Comparison of ENCODE assay signal across 12 cellular contexts in the genomic region with DNA sequence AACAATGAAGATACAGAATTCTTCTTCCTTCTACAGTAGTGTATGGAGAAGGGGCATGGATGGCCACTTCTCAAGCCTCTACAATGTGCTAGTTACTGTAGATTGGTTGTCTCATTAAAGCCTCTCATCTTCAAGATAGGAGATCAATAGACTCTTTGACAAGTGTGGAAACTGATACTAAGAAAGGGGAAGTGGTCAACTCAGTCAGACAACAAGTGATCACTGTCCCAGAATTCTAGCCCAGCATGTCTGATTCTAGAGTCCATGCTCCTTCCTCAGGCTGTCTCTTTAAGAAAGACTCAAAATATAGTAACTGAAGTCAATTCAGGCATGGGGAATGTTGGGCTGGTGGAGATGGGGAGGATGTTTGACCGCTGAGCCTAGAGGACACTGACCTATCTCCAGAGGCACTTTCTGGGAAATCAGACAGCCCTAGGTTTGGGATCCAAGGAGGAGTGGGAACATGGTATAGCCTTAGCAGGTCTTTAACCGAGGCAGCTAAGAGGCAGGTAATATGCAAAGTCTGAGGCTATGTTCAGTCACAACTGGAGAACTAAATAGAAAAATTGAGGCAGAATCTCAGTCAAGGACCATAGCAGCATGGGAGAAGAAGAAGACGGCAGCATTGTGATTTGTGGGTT. TPM values are rescaled to one million over a fixed set of nuclear protein-coding genes. Genes with fewer than 3 reads are reported as not detected.
DNase-seq lines count a peak whose midpoint lies in the region; ATAC-seq, FAIRE-seq and TF ChIP-seq lines count a peak whose summit lies in the region.
"Had no signal": no experiment of that assay in that cellular context is flagged by ENCODE, and none has a peak within 500 bp of the region (broad histone marks: within the 10 kb centered on the region; RNA-seq: fewer than 3 reads in every experiment).

No MANE protein-coding gene starts in this region.

- no peaks in the 10 kb centered on the region for H3K79me2 ChIP-seq in HepG2 (ENCODE audit: insufficient read depth, low read length)
- H3K79me2 ChIP-seq in osteoblast (ENCODE audit: insufficient read depth, low read length) = no peaks in the 10 kb centered on the region

- WGBS in liver = 63% methylated on average over 3 of the region's 3 CpGs
- WGBS in HepG2 (ENCODE audit: low lambda C conversion rate) = 18% methylated on average over 3 of the region's 3 CpGs

- H3K4me2 ChIP-seq in HepG2 (ENCODE audit: low read depth, low read length) (no peak overlapping the region), osteoblast (ENCODE audit: insufficient read depth, low read length) (no peak overlapping the region)

- in situ Hi-C loops in HepG2 (cut with HindIII; ENCODE audit: extremely low pct_ligation_motif_present, low pct_unique_long_range_greater_than_20kb) = no loop called here

- TF ChIP-seq EP300 in HepG2 (IDR thresholded peaks at IDR 0.05; ENCODE audit: low read depth in 2 of 2, low read length in 2 of 2) (no peak), HepG2 (CRISPR knock-in tag; IDR thresholded peaks at IDR 0.05; ENCODE audit: borderline replicate concordance) (no peak)

- H3K27ac ChIP-seq in liver (ENCODE audit: low read depth in 1 of 2, low read length in 2 of 2) (peak overlapping the region; percentile 41 to 66), HepG2 (ENCODE audit: extremely low read length, insufficient read depth, low read length) (no peak overlapping the region), upper lobe of right lung (peak overlapping the region; percentile 60), Peyer's patch (peak overlapping the region in 2 of 4 donors; percentile 11 to 47), osteoblast (ENCODE audit: low read depth, low read length) (no peak overlapping the region)

- no peak for TF ChIP-seq RAD21 in liver (IDR thresholded peaks at IDR 0.05)
- TF ChIP-seq RAD21 in HepG2 (CRISPR knock-in tag; IDR thresholded peaks at IDR 0.05) = no peak

- CTCF ChIA-PET in HepG2 (lab: Yijun Ruan, JAX; ENCODE audit: low intra/inter-chr PET ratio, low total read pairs) = no interaction called here

- no peak overlapping the region for H3K4me3 ChIP-seq in liver (ENCODE audit: low read depth in 1 of 3, low read length in 3 of 3)
- no peak overlapping the region for H3K4me3 ChIP-seq in HepG2 (replicated peaks in 1 of 3; ENCODE audit: insufficient read depth in 1 of 3, low read depth in 2 of 3, low read length in 3 of 3)
- no peak overlapping the region for H3K4me3 ChIP-seq in upper lobe of right lung
- no peak overlapping the region for H3K4me3 ChIP-seq in Peyer's patch
- no peak overlapping the region for H3K4me3 ChIP-seq in osteoblast (ENCODE audit: insufficient read depth, low read length)

- no peak overlapping the region for H2AFZ ChIP-seq in HepG2 (ENCODE audit: low read length)
- H2AFZ ChIP-seq in osteoblast (ENCODE audit: low read length) = no peak overlapping the region

- no TSS peak for BruUV-seq in HepG2 (replicated peaks; lab: Mats Ljungman, UMichigan)

- no peaks in the 10 kb centered on the region for H3K36me3 ChIP-seq in liver (ENCODE audit: control insufficient read depth in 4 of 4, insufficient read depth in 3 of 4, low read depth in 1 of 4, low read length in 3 of 4)
- no peaks in the 10 kb centered on the region for H3K36me3 ChIP-seq in HepG2 (replicated peaks in 1 of 2; ENCODE audit: control insufficient read depth in 1 of 2, insufficient read depth in 2 of 2, low read length in 2 of 2)
- H3K36me3 ChIP-seq in upper lobe of right lung = no peaks in the 10 kb centered on the region
- no peaks in the 10 kb centered on the region for H3K36me3 ChIP-seq in Peyer's patch
- H3K36me3 ChIP-seq in osteoblast (ENCODE audit: insufficient read depth, low read length) = no peaks in the 10 kb centered on the region

- POLR2A ChIA-PET in HepG2 (lab: Yijun Ruan, JAX) = no interaction called here

- FAIRE-seq in HepG2 (lab: Jason Lieb, UNC) = no peak
- FAIRE-seq: astrocyte had no signal

- H3K9me3 ChIP-seq in liver (ENCODE audit: control insufficient read depth in 4 of 4, low read length in 3 of 4) (no peaks in the 10 kb centered on the region), HepG2 (ENCODE audit: low read length) (no peaks in the 10 kb centered on the region), upper lobe of right lung (no peaks in the 10 kb centered on the region), Peyer's patch (no peaks in the 10 kb centered on the region), osteoblast (ENCODE audit: low read depth, low read length) (no peaks in the 10 kb centered on the region)

- H3K27me3 ChIP-seq in liver (ENCODE audit: control insufficient read depth in 4 of 4, insufficient read depth in 4 of 4, low read length in 3 of 4) (no peaks in the 10 kb centered on the region), HepG2 (ENCODE audit: control insufficient read depth in 1 of 2, insufficient read depth in 2 of 2, low read length in 2 of 2) (peaks cover 3 to 17% of the 10 kb centered on the region in 2 experiments; a peak in 4 of 5 replicates), upper lobe of right lung (no peaks in the 10 kb centered on the region), Peyer's patch (no peaks in the 10 kb centered on the region), osteoblast (ENCODE audit: insufficient read depth, low read length) (no peaks in the 10 kb centered on the region)

- no peak for DNase-seq in HepG2 (ENCODE audit: low spot score)
- no peak for DNase-seq in upper lobe of right lung
- no peak for DNase-seq in central memory CD4-positive, alpha-beta T cell
- no peak for DNase-seq in Peyer's patch
- DNase-seq in osteoblast (ENCODE audit: insufficient read length, low spot score, missing footprints) = no peak
- DNase-seq: ACHN, NCI-H1436 treated with DMSO at 0.1 percent for 48 hours had no signal

- intact Hi-C loops in HepG2 (cut with micrococcal nuclease; ENCODE audit: unreplicated experiment) (no loop called here), upper lobe of right lung (cut with DNase I) (no loop called here)

- TF ChIP-seq CTCF in liver (IDR thresholded peaks at IDR 0.05; ENCODE audit: low read depth, low read length, missing input control) (no peak), HepG2 (CRISPR knock-in tag; IDR thresholded peaks at IDR 0.05) (no peak), upper lobe of right lung (IDR thresholded peaks at IDR 0.05) (no peak), Peyer's patch (IDR thresholded peaks at IDR 0.05) (no peak), osteoblast (IDR thresholded peaks at IDR 0.05; ENCODE audit: extremely low read depth, low read depth, low read length) (no peak)

- H3K9ac ChIP-seq in liver (ENCODE audit: low read depth in 1 of 2, low read length in 2 of 2) = no peak overlapping the region
- no peak overlapping the region for H3K9ac ChIP-seq in HepG2 (ENCODE audit: insufficient read depth, low read depth, low read length)

- no peak for ATAC-seq in HepG2
- peak; percentile 75 for ATAC-seq in HG02981 (IDR thresholded peaks at IDR 0.05; ENCODE audit: unreplicated experiment)
- peak; percentile 50 for ATAC-seq in upper lobe of right lung

- H3K4me1 ChIP-seq in liver (ENCODE audit: control insufficient read depth in 4 of 4, insufficient read depth in 4 of 4, low read length in 3 of 4) (no peaks in the 10 kb centered on the region), HepG2 (ENCODE audit: insufficient read depth, low read length) (peaks cover 12% of the 10 kb centered on the region), upper lobe of right lung (peaks cover 17% of the 10 kb centered on the region), Peyer's patch (no peaks in the 10 kb centered on the region), osteoblast (ENCODE audit: insufficient read depth, low read length) (peaks cover 15% of the 10 kb centered on the region)

- TF ChIP-seq POLR2A in HepG2 (IDR thresholded peaks at IDR 0.05; ENCODE audit: insufficient read depth in 1 of 2, low read depth in 2 of 2, low read length in 2 of 2) (no peak), Raji (IDR thresholded peaks at IDR 0.05; ENCODE audit: insufficient read depth, low read depth, low read length) (peak; percentile 56), Peyer's patch (IDR thresholded peaks at IDR 0.05) (no peak)

- H4K20me1 ChIP-seq in HepG2 (ENCODE audit: insufficient read depth, low read length) = no peaks in the 10 kb centered on the region
- H4K20me1 ChIP-seq in osteoblast (ENCODE audit: insufficient read depth, low read length) = no peaks in the 10 kb centered on the region

RNA-seq across cellular contexts. Expression of gene EYA3, which starts 39.3 kb away (rescaled TPM):
- total RNA-seq in liver (10 to 100 TPM in 1 of 2 donors, 1 to 10 TPM in 1; 8.0 to 12.6 TPM), HepG2 (2016; rRNA removed; fragmentation: Illumina TruSeq; extraction: Trizol) (19.7 and 26.3 TPM in 2 replicates), upper lobe of right lung (21.0 TPM), Peyer's patch (10 to 100 TPM; 17.1 to 32.2 (median 23.4) TPM), osteoblast (10.9 and 13.3 TPM in 2 replicates)
- polyA plus RNA-seq in liver (1 to 10 TPM; 3.6 to 4.1 TPM), HepG2 (2011; rRNA removed) (12.2 and 13.9 TPM in 2 replicates)
- total RNA-seq in HepG2 (2016; cell fraction: cytosol; rRNA removed; fragmentation: Illumina TruSeq; extraction: Trizol; ENCODE audit: low read depth) = 9.5 and 9.6 TPM in 2 replicates
- 17.2 and 24.4 TPM in 2 replicates for total RNA-seq in HepG2 (2016; cell fraction: insoluble cytoplasmic fraction; rRNA removed; fragmentation: Illumina TruSeq; extraction: Trizol)
- 7.9 and 8.4 TPM in 2 replicates for total RNA-seq in HepG2 (2016; cell fraction: membrane; rRNA removed; fragmentation: Illumina TruSeq; extraction: Trizol)
- total RNA-seq in HepG2 (2016; cell fraction: nucleus; rRNA removed; fragmentation: Illumina TruSeq; extraction: Trizol) = 15.7 and 18.2 TPM in 2 replicates
- 5.6 and 7.2 TPM in 2 replicates for polyA plus RNA-seq in HepG2 (2011; cell fraction: cytosol; rRNA removed)
- 7.5 and 7.6 TPM in 2 replicates for polyA plus RNA-seq in HepG2 (2011; cell fraction: nucleus; rRNA removed)
- polyA plus RNA-seq in HepG2 (2012) = 7.5 and 7.9 TPM in 2 replicates
- polyA plus RNA-seq in HepG2 (2016; cell fraction: cytosol; fragmentation: Illumina TruSeq; extraction: Trizol; ENCODE audit: low read depth) = 0.67 and 1.0 TPM in 2 replicates
- polyA plus RNA-seq in HepG2 (2016; cell fraction: insoluble cytoplasmic fraction; fragmentation: Illumina TruSeq; extraction: Trizol; ENCODE audit: low read depth) = 11.7 and 12.0 TPM in 2 replicates
- polyA plus RNA-seq in HepG2 (2016; cell fraction: membrane; fragmentation: Illumina TruSeq; extraction: Trizol; ENCODE audit: low read depth) = 1.4 and 1.6 TPM in 2 replicates
- 16.9 and 17.5 TPM in 2 replicates for polyA plus RNA-seq in HepG2 (2016; cell fraction: nucleus; fragmentation: Illumina TruSeq; extraction: Trizol; ENCODE audit: insufficient read depth, low read depth)
- 26.2 and 75.0 TPM in 2 replicates for polyA minus RNA-seq in HepG2 (2011; rRNA and poly(A)+ RNA removed; ENCODE audit: low replicate concordance)
- 11.7 and 13.3 TPM in 2 replicates for polyA minus RNA-seq in HepG2 (2011; cell fraction: cytosol; rRNA and poly(A)+ RNA removed)
- 20.0 and 20.3 TPM in 2 replicates for polyA minus RNA-seq in HepG2 (2011; cell fraction: nucleus; rRNA and poly(A)+ RNA removed)

RNA-seq across cellular contexts. Expression of gene PTAFR, which starts 48.8 kb away (rescaled TPM):
- 1 to 10 TPM; 2.5 to 4.1 TPM for total RNA-seq in liver
- polyA plus RNA-seq in liver = 1 to 10 TPM in 1 of 2 donors, under 1 TPM in 1; 0.82 to 1.7 TPM
- 0.18 and 0.27 TPM in 2 replicates for total RNA-seq in HepG2 (2016; rRNA removed; fragmentation: Illumina TruSeq; extraction: Trizol)
- total RNA-seq in HepG2 (2016; cell fraction: cytosol; rRNA removed; fragmentation: Illumina TruSeq; extraction: Trizol; ENCODE audit: low read depth) = not detected in 2 replicates
- total RNA-seq in HepG2 (2016; cell fraction: insoluble cytoplasmic fraction; rRNA removed; fragmentation: Illumina TruSeq; extraction: Trizol) = 0.18 and 0.22 TPM in 2 replicates
- total RNA-seq in HepG2 (2016; cell fraction: membrane; rRNA removed; fragmentation: Illumina TruSeq; extraction: Trizol) = 0.19 and 0.21 TPM in 2 replicates
- total RNA-seq in HepG2 (2016; cell fraction: nucleus; rRNA removed; fragmentation: Illumina TruSeq; extraction: Trizol) = 0.09 and 0.12 TPM in 2 replicates
- 22.8 and 24.0 TPM in 2 replicates for polyA plus RNA-seq in HepG2 (2011; rRNA removed)
- polyA plus RNA-seq in HepG2 (2011; cell fraction: cytosol; rRNA removed) = 26.7 and 29.6 TPM in 2 replicates
- 4.9 and 6.8 TPM in 2 replicates for polyA plus RNA-seq in HepG2 (2011; cell fraction: nucleus; rRNA removed)
- polyA plus RNA-seq in HepG2 (2012) = 10.9 and 16.0 TPM in 2 replicates
- 0.05 TPM in 1 of 2 replicates, not detected in the other for polyA plus RNA-seq in HepG2 (2016; cell fraction: cytosol; fragmentation: Illumina TruSeq; extraction: Trizol; ENCODE audit: low read depth)
- 0.32 and 0.41 TPM in 2 replicates for polyA plus RNA-seq in HepG2 (2016; cell fraction: insoluble cytoplasmic fraction; fragmentation: Illumina TruSeq; extraction: Trizol; ENCODE audit: low read depth)
- polyA plus RNA-seq in HepG2 (2016; cell fraction: membrane; fragmentation: Illumina TruSeq; extraction: Trizol; ENCODE audit: low read depth) = 0.07 and 0.11 TPM in 2 replicates
- polyA plus RNA-seq in HepG2 (2016; cell fraction: nucleus; fragmentation: Illumina TruSeq; extraction: Trizol; ENCODE audit: insufficient read depth, low read depth) = 0.18 and 0.37 TPM in 2 replicates
- 0.65 and 54.4 TPM in 2 replicates for polyA minus RNA-seq in HepG2 (2011; rRNA and poly(A)+ RNA removed; ENCODE audit: low replicate concordance)
- polyA minus RNA-seq in HepG2 (2011; cell fraction: cytosol; rRNA and poly(A)+ RNA removed) = 6.2 and 10.5 TPM in 2 replicates
- polyA minus RNA-seq in HepG2 (2011; cell fraction: nucleus; rRNA and poly(A)+ RNA removed) = 2.2 and 3.5 TPM in 2 replicates
- total RNA-seq in upper lobe of right lung = 31.6 TPM
- total RNA-seq in Peyer's patch = 1 to 10 TPM in 3 of 4 donors, under 1 TPM in 1; 0.53 to 1.8 (median 1.7) TPM
- total RNA-seq in osteoblast = under 0.01 TPM in 2 replicates
- total RNA-seq: glomerular endothelial cell had no signal

Comparison
In these comparisons a context has a peak if more than half of its experiments do, and no peak if none do; other contexts are left out.
1. H3K27ac ChIP-seq: peak in liver (2 of 2) and upper lobe of right lung (single experiment); none in HepG2 (single experiment) and osteoblast (single experiment).